9 cellular contexts compared by ENCODE assay signal in genomic region chr2:23533014-23533730, GRCh38.
A peak's percentile ranks its signal among the peaks of the same experiment; 100 is the strongest.
DNase-seq lines count a peak whose midpoint lies in the region; ATAC-seq and TF ChIP-seq lines count a peak whose summit lies in the region.
"Had no signal": no experiment of that assay in that cellular context is flagged by ENCODE, and none has a peak within 500 bp of the region (broad histone marks: within the 10 kb centered on the region; RNA-seq: fewer than 3 reads in every experiment).

No MANE protein-coding gene starts in this region.

- no peaks in the 10 kb centered on the region for H3K9me3 Mint-ChIP-seq in activated T-helper 1 cell treated with anti-CD3 and anti-CD28 coated beads, Interleukin-12 subunit alpha, Interleukin-12 subunit beta, Interleukin-2, Interleukin-4 antibody, amounts not matched to agents 30 ng/mL and 10 ng/mL and 1 ng/mL, durations not matched to agents 14 hours and 24 hours and 36 hours
- H3K9me3 Mint-ChIP-seq in nephron = no peaks in the 10 kb centered on the region

- ATAC-seq in HG03064 (IDR thresholded peaks at IDR 0.05; ENCODE audit: low read depth, unreplicated experiment) (peak; percentile 6), GM21576 (IDR thresholded peaks at IDR 0.05; ENCODE audit: unreplicated experiment) (no peak), HG03520 (IDR thresholded peaks at IDR 0.05; ENCODE audit: unreplicated experiment) (no peak)

- H3K27me3 Mint-ChIP-seq in activated T-helper 1 cell treated with anti-CD3 and anti-CD28 coated beads, Interleukin-12 subunit alpha, Interleukin-12 subunit beta, Interleukin-2, Interleukin-4 antibody, amounts not matched to agents 30 ng/mL and 10 ng/mL and 1 ng/mL, durations not matched to agents 14 hours and 24 hours and 36 hours (ENCODE audit: insufficient read depth) = peaks cover 6% of the 10 kb centered on the region
- H3K27me3 Mint-ChIP-seq in nephron (ENCODE audit: low read depth) = peaks cover 7% of the 10 kb centered on the region

- peaks cover 2% of the 10 kb centered on the region for H3K36me3 Mint-ChIP-seq in activated T-helper 1 cell treated with anti-CD3 and anti-CD28 coated beads, Interleukin-12 subunit alpha, Interleukin-12 subunit beta, Interleukin-2, Interleukin-4 antibody, amounts not matched to agents 30 ng/mL and 10 ng/mL and 1 ng/mL, durations not matched to agents 14 hours and 24 hours and 36 hours (ENCODE audit: low read depth)
- no peaks in the 10 kb centered on the region for H3K36me3 Mint-ChIP-seq in nephron (ENCODE audit: low read depth)

- peaks cover 32% of the 10 kb centered on the region for H3K4me1 Mint-ChIP-seq in activated T-helper 1 cell treated with anti-CD3 and anti-CD28 coated beads, Interleukin-12 subunit alpha, Interleukin-12 subunit beta, Interleukin-2, Interleukin-4 antibody, amounts not matched to agents 30 ng/mL and 10 ng/mL and 1 ng/mL, durations not matched to agents 14 hours and 24 hours and 36 hours (ENCODE audit: low read depth)
- H3K4me1 Mint-ChIP-seq in nephron = peaks cover 75% of the 10 kb centered on the region

- DNase-seq in D341Med (ENCODE audit: low spot score) (peak; percentile 68), NCI-H146 treated with DMSO at 0.1 percent for 48 hours (lab: John Stamatoyannopoulos, UW; ENCODE audit: unreplicated experiment) (no peak), HuH-7 (ENCODE audit: low spot score) (no peak)
- no peak for DNase-seq in activated T-helper 1 cell treated with anti-CD3 and anti-CD28 coated beads, Interleukin-12 subunit alpha, Interleukin-12 subunit beta, Interleukin-2, Interleukin-4 antibody, amounts not matched to agents 30 ng/mL and 10 ng/mL and 1 ng/mL, durations not matched to agents 14 hours and 24 hours and 36 hours (ENCODE audit: low spot score)
- DNase-seq: erythroblast had no signal

- intact Hi-C loops in activated T-helper 1 cell treated with anti-CD3 and anti-CD28 coated beads, Interleukin-12 subunit alpha, Interleukin-12 subunit beta, Interleukin-2, Interleukin-4 antibody, amounts not matched to agents 30 ng/mL and 10 ng/mL and 1 ng/mL, durations not matched to agents 14 hours and 24 hours and 36 hours (cut with micrococcal nuclease) = loop anchor here (2.0 to 5.0 kb wide), 2 partner anchors 44 to 151 kb away; no protein-coding TSS in a partner anchor

- peak overlapping the region; percentile 74 for H3K4me3 Mint-ChIP-seq in activated T-helper 1 cell treated with anti-CD3 and anti-CD28 coated beads, Interleukin-12 subunit alpha, Interleukin-12 subunit beta, Interleukin-2, Interleukin-4 antibody, amounts not matched to agents 30 ng/mL and 10 ng/mL and 1 ng/mL, durations not matched to agents 14 hours and 24 hours and 36 hours
- peak overlapping the region; percentile 51 to 81 (median 67) for H3K4me3 Mint-ChIP-seq in nephron

- no peak overlapping the region for H3K27ac Mint-ChIP-seq in activated T-helper 1 cell treated with anti-CD3 and anti-CD28 coated beads, Interleukin-12 subunit alpha, Interleukin-12 subunit beta, Interleukin-2, Interleukin-4 antibody, amounts not matched to agents 30 ng/mL and 10 ng/mL and 1 ng/mL, durations not matched to agents 14 hours and 24 hours and 36 hours
- peak overlapping the region; percentile 94 to 98 (median 96) for H3K27ac Mint-ChIP-seq in nephron

- no peak for TF ChIP-seq CTCF in nephron (IDR thresholded peaks at IDR 0.05; ENCODE audit: unreplicated experiment in 3 of 3)
